ENCODE assay signal across 9 cellular contexts in genomic region chr7:102395620-102395957, GRCh38. TPM values are rescaled to one million over a fixed set of nuclear protein-coding genes. Genes with fewer than 3 reads are reported as not detected.
DNase-seq lines count a peak whose midpoint lies in the region; ATAC-seq and TF ChIP-seq lines count a peak whose summit lies in the region.
"Had no signal": no experiment of that assay in that cellular context is flagged by ENCODE, and none has a peak within 500 bp of the region (broad histone marks: within the 10 kb centered on the region; RNA-seq: fewer than 3 reads in every experiment).

No MANE protein-coding gene starts in this region.

- peak overlapping the region; percentile 94 to 97 for H3K4me3 Mint-ChIP-seq in H9
- peak overlapping the region; percentile 87 for H3K4me3 Mint-ChIP-seq in activated T-helper 1 cell treated with anti-CD3 and anti-CD28 coated beads, Interleukin-12 subunit alpha, Interleukin-12 subunit beta, Interleukin-2, Interleukin-4 antibody, amounts not matched to agents 30 ng/mL and 10 ng/mL and 1 ng/mL, durations not matched to agents 14 hours and 24 hours and 36 hours
- peak overlapping the region; percentile 87 for H3K4me3 Mint-ChIP-seq in stimulated activated memory B cell treated with anti-CD40 and anti-IgM and Interleukin-4, amounts not matched to agents 10 μg/mL and 1 μg/mL and 100 μg/mL, for 72 hours

- no peak overlapping the region for H4K8ac ChIP-seq in H9 (replicated peaks; ENCODE audit: insufficient read length, low read depth, low read length)

- peaks cover 1% of the 10 kb centered on the region; the same call in 1 of the 2 replicates for H3K79me2 ChIP-seq in H9 (ENCODE audit: insufficient read depth, low read length)

- no peaks in the 10 kb centered on the region; a peak in 1 of 5 replicates for H3K9me3 Mint-ChIP-seq in H9
- H3K9me3 Mint-ChIP-seq in activated T-helper 1 cell treated with anti-CD3 and anti-CD28 coated beads, Interleukin-12 subunit alpha, Interleukin-12 subunit beta, Interleukin-2, Interleukin-4 antibody, amounts not matched to agents 30 ng/mL and 10 ng/mL and 1 ng/mL, durations not matched to agents 14 hours and 24 hours and 36 hours, result no peaks in the 10 kb centered on the region
- H3K9me3 Mint-ChIP-seq in stimulated activated memory B cell treated with anti-CD40 and anti-IgM and Interleukin-4, amounts not matched to agents 10 μg/mL and 1 μg/mL and 100 μg/mL, for 72 hours, result no peaks in the 10 kb centered on the region

- TF ChIP-seq CTCF in H9 (conservative IDR thresholded peaks at IDR 0.05), result no peak

- no peak overlapping the region; the same call in 1 of the 2 replicates for H3K4ac ChIP-seq in H9 (ENCODE audit: low read depth, low read length)

- peak overlapping the region; percentile 27 for H3K56ac ChIP-seq in H9 (ENCODE audit: insufficient read length, low read depth, low read length)

- no peak overlapping the region for H2AK5ac ChIP-seq in H9 (ENCODE audit: insufficient read length, low read length)

- H2BK20ac ChIP-seq in H9 (ENCODE audit: low read depth, low read length, poor library complexity, severe bottlenecking), result no peak overlapping the region

- no peak overlapping the region for H2BK15ac ChIP-seq in H9 (ENCODE audit: low read depth, low read length)

- no peak for ATAC-seq in stimulated activated memory B cell treated with anti-CD40 and anti-IgM and Interleukin-4, amounts not matched to agents 10 μg/mL and 1 μg/mL and 100 μg/mL, for 72 hours
- no peak for ATAC-seq in HG02610 (IDR thresholded peaks at IDR 0.05; ENCODE audit: unreplicated experiment)

- H3K79me1 ChIP-seq in H9 (ENCODE audit: insufficient read depth, low read depth, low read length, poor library complexity, severe bottlenecking), result peaks cover 3% of the 10 kb centered on the region

- H3K27ac Mint-ChIP-seq in H9, result peak overlapping the region; percentile 98 to 100 (median 99)
- H3K27ac Mint-ChIP-seq in activated T-helper 1 cell treated with anti-CD3 and anti-CD28 coated beads, Interleukin-12 subunit alpha, Interleukin-12 subunit beta, Interleukin-2, Interleukin-4 antibody, amounts not matched to agents 30 ng/mL and 10 ng/mL and 1 ng/mL, durations not matched to agents 14 hours and 24 hours and 36 hours, result peak overlapping the region; percentile 55
- H3K27ac Mint-ChIP-seq in stimulated activated memory B cell treated with anti-CD40 and anti-IgM and Interleukin-4, amounts not matched to agents 10 μg/mL and 1 μg/mL and 100 μg/mL, for 72 hours, result peak overlapping the region; percentile 86

- peak overlapping the region; percentile 53 for H3K18ac ChIP-seq in H9 (ENCODE audit: insufficient read length, low read depth, low read length)

- peaks cover 9% of the 10 kb centered on the region for H3K23me2 ChIP-seq in H9 (ENCODE audit: insufficient read length, low read depth, low read length, poor library complexity, severe bottlenecking)

- peak overlapping the region; percentile 89 for H3K27ac ChIP-seq in H9 (ENCODE audit: insufficient read length, low read depth, low read length)
- H3K27ac ChIP-seq in iPS-18a (ENCODE audit: low read length), result peak overlapping the region; percentile 92

- H2AFZ ChIP-seq in H9 (ENCODE audit: low read length), result peak overlapping the region; percentile 1

- peaks cover 21 to 50% (median 40%) of the 10 kb centered on the region in 3 experiments; a peak in 6 of 7 replicates for H3K36me3 Mint-ChIP-seq in H9 (ENCODE audit: insufficient read depth in 1 of 3, low read depth in 3 of 3)
- peaks cover 25% of the 10 kb centered on the region for H3K36me3 Mint-ChIP-seq in activated T-helper 1 cell treated with anti-CD3 and anti-CD28 coated beads, Interleukin-12 subunit alpha, Interleukin-12 subunit beta, Interleukin-2, Interleukin-4 antibody, amounts not matched to agents 30 ng/mL and 10 ng/mL and 1 ng/mL, durations not matched to agents 14 hours and 24 hours and 36 hours (ENCODE audit: low read depth)
- peaks cover 21% of the 10 kb centered on the region for H3K36me3 Mint-ChIP-seq in stimulated activated memory B cell treated with anti-CD40 and anti-IgM and Interleukin-4, amounts not matched to agents 10 μg/mL and 1 μg/mL and 100 μg/mL, for 72 hours

- H3K4me1 ChIP-seq in H9 (ENCODE audit: insufficient read depth, low read length), result no peaks in the 10 kb centered on the region
- peaks cover 6% of the 10 kb centered on the region for H3K4me1 ChIP-seq in iPS-18a (ENCODE audit: control insufficient read depth, low read depth, low read length)

- H3K27me3 ChIP-seq in H9 (ENCODE audit: insufficient read depth, low read length) (no peaks in the 10 kb centered on the region), iPS-18a (ENCODE audit: control insufficient read depth, insufficient read depth, low read length) (no peaks in the 10 kb centered on the region)

- no peak overlapping the region for H2BK120ac ChIP-seq in H9 (ENCODE audit: low read depth, low read length, poor library complexity, severe bottlenecking)

- DNase-seq in AG08396 (ENCODE audit: low spot score) (peak; percentile 11), H9 (no peak), NOMO-1 treated with DMSO at 0.1 percent for 48 hours (lab: John Stamatoyannopoulos, UW; ENCODE audit: unreplicated experiment) (no peak), NCI-H1436 treated with DMSO at 0.1 percent for 48 hours (lab: John Stamatoyannopoulos, UW) (no peak)
- no peak for DNase-seq in activated T-helper 1 cell treated with anti-CD3 and anti-CD28 coated beads, Interleukin-12 subunit alpha, Interleukin-12 subunit beta, Interleukin-2, Interleukin-4 antibody, amounts not matched to agents 30 ng/mL and 10 ng/mL and 1 ng/mL, durations not matched to agents 14 hours and 24 hours and 36 hours (ENCODE audit: low spot score)

- H4K91ac ChIP-seq in H9 (ENCODE audit: insufficient read length, low read depth, low read length), result no peak overlapping the region

- WGBS in H9 (ENCODE audit: extremely low coverage, insufficient read length, low lambda C conversion rate), result no CpG with 5 or more reads among the region's 10 CpGs

- no peak overlapping the region for H3K23ac ChIP-seq in H9 (ENCODE audit: insufficient read length, low read depth, low read length)

- H4K5ac ChIP-seq in H9 (ENCODE audit: insufficient read length, low read depth, low read length), result peak overlapping the region; percentile 28

- no peaks in the 10 kb centered on the region for H3K9me3 ChIP-seq in H9 (ENCODE audit: control insufficient read depth, low read depth, low read length)
- no peaks in the 10 kb centered on the region for H3K9me3 ChIP-seq in iPS-18a (ENCODE audit: control insufficient read depth, low read depth, low read length)

- peaks cover 20% of the 10 kb centered on the region for H3K36me3 ChIP-seq in iPS-18a (ENCODE audit: control insufficient read depth, low read depth, low read length)

- H3K27me3 Mint-ChIP-seq in H9 (ENCODE audit: low read depth), result no peaks in the 10 kb centered on the region; the same call in 1 of the 2 replicates
- no peaks in the 10 kb centered on the region for H3K27me3 Mint-ChIP-seq in activated T-helper 1 cell treated with anti-CD3 and anti-CD28 coated beads, Interleukin-12 subunit alpha, Interleukin-12 subunit beta, Interleukin-2, Interleukin-4 antibody, amounts not matched to agents 30 ng/mL and 10 ng/mL and 1 ng/mL, durations not matched to agents 14 hours and 24 hours and 36 hours (ENCODE audit: insufficient read depth)
- H3K27me3 Mint-ChIP-seq in stimulated activated memory B cell treated with anti-CD40 and anti-IgM and Interleukin-4, amounts not matched to agents 10 μg/mL and 1 μg/mL and 100 μg/mL, for 72 hours, result no peaks in the 10 kb centered on the region

- intact Hi-C loops in activated T-helper 1 cell treated with anti-CD3 and anti-CD28 coated beads, Interleukin-12 subunit alpha, Interleukin-12 subunit beta, Interleukin-2, Interleukin-4 antibody, amounts not matched to agents 30 ng/mL and 10 ng/mL and 1 ng/mL, durations not matched to agents 14 hours and 24 hours and 36 hours (cut with micrococcal nuclease), result no loop called here

- no peak overlapping the region for H3T11ph ChIP-seq in H9 (ENCODE audit: low read length)

- H3K4me2 ChIP-seq in H9 (ENCODE audit: insufficient read depth, insufficient read length, low read length), result peak overlapping the region; percentile 84

- peaks cover 11 to 12% of the 10 kb centered on the region in 2 experiments for H3K4me1 Mint-ChIP-seq in H9
- H3K4me1 Mint-ChIP-seq in activated T-helper 1 cell treated with anti-CD3 and anti-CD28 coated beads, Interleukin-12 subunit alpha, Interleukin-12 subunit beta, Interleukin-2, Interleukin-4 antibody, amounts not matched to agents 30 ng/mL and 10 ng/mL and 1 ng/mL, durations not matched to agents 14 hours and 24 hours and 36 hours (ENCODE audit: low read depth), result peaks cover 15% of the 10 kb centered on the region
- H3K4me1 Mint-ChIP-seq in stimulated activated memory B cell treated with anti-CD40 and anti-IgM and Interleukin-4, amounts not matched to agents 10 μg/mL and 1 μg/mL and 100 μg/mL, for 72 hours, result peaks cover 20% of the 10 kb centered on the region

- no peak overlapping the region for H2BK12ac ChIP-seq in H9 (ENCODE audit: insufficient read length, low read depth, low read length)

- H2BK5ac ChIP-seq in H9 (ENCODE audit: insufficient read length, low read length), result peak overlapping the region; percentile 1

- H3K9ac ChIP-seq in H9 (ENCODE audit: extremely low read depth, insufficient read length, low read length) (peak overlapping the region; percentile 85), iPS-18a (ENCODE audit: low read length) (peak overlapping the region; percentile 93)

- H3K14ac ChIP-seq in H9 (ENCODE audit: insufficient read depth, low read length), result peak overlapping the region; percentile 2

- no peaks in the 10 kb centered on the region for H4K20me1 ChIP-seq in H9 (ENCODE audit: control insufficient read depth, insufficient read depth, insufficient read length)

- peak overlapping the region; percentile 95 for H3K4me3 ChIP-seq in iPS-18a (ENCODE audit: low read length)

RNA-seq across cellular contexts. Expression of gene PRKRIP1, which starts 0.6 kb away (rescaled TPM):
- total RNA-seq in H9 (2021), result 36.0 and 38.8 TPM in 2 replicates
- 25.7 and 28.3 TPM in 2 replicates for total RNA-seq in activated T-helper 1 cell treated with anti-CD3 and anti-CD28 coated beads, Interleukin-12 subunit alpha, Interleukin-12 subunit beta, Interleukin-2, Interleukin-4 antibody, amounts not matched to agents 30 ng/mL and 10 ng/mL and 1 ng/mL, durations not matched to agents 14 hours and 24 hours and 36 hours

RNA-seq across cellular contexts. Expression of gene ORAI2, which starts 37.8 kb away (rescaled TPM):
- 26.6 and 26.7 TPM in 2 replicates for total RNA-seq in H9 (2021)
- total RNA-seq in activated T-helper 1 cell treated with anti-CD3 and anti-CD28 coated beads, Interleukin-12 subunit alpha, Interleukin-12 subunit beta, Interleukin-2, Interleukin-4 antibody, amounts not matched to agents 30 ng/mL and 10 ng/mL and 1 ng/mL, durations not matched to agents 14 hours and 24 hours and 36 hours, result 55.2 and 59.9 TPM in 2 replicates

RNA-seq across cellular contexts. Expression of gene SPDYE6, which starts 39.3 kb away (rescaled TPM):
- not detected in 2 replicates for total RNA-seq in H9 (2021)
- total RNA-seq in activated T-helper 1 cell treated with anti-CD3 and anti-CD28 coated beads, Interleukin-12 subunit alpha, Interleukin-12 subunit beta, Interleukin-2, Interleukin-4 antibody, amounts not matched to agents 30 ng/mL and 10 ng/mL and 1 ng/mL, durations not matched to agents 14 hours and 24 hours and 36 hours, result not detected in 2 replicates
- total RNA-seq: lung microvascular endothelial cell had no signal
